Comparison of ENCODE assay signal across 10 cellular contexts in genomic region chr11:2912498-2912897, GRCh38. TPM values are rescaled to one million over a fixed set of nuclear protein-coding genes. Genes with fewer than 3 reads are reported as not detected.
DNase-seq lines count a peak whose midpoint lies in the region; ATAC-seq, FAIRE-seq and TF ChIP-seq lines count a peak whose summit lies in the region.
"Had no signal": no experiment of that assay in that cellular context is flagged by ENCODE, and none has a peak within 500 bp of the region (broad histone marks: within the 10 kb centered on the region; RNA-seq: fewer than 3 reads in every experiment).

No MANE protein-coding gene starts in this region.

- H3K36me3 Mint-ChIP-seq in neural progenitor cell = no peaks in the 10 kb centered on the region

- no peak overlapping the region for H3K27ac ChIP-seq in DND-41 (ENCODE audit: low read length)
- peak overlapping the region; percentile 82 to 93 (median 87) for H3K27ac ChIP-seq in pancreas
- no peak overlapping the region for H3K27ac ChIP-seq in neural progenitor cell

- no peak for FAIRE-seq in pancreas (lab: Jason Lieb, UNC)

- H3K36me3 ChIP-seq in DND-41 (ENCODE audit: insufficient read depth, low read length) (no peaks in the 10 kb centered on the region), NT2/D1 (ENCODE audit: insufficient read depth, insufficient read length, low read length) (no peaks in the 10 kb centered on the region), pancreas (no peaks in the 10 kb centered on the region), neural progenitor cell (no peaks in the 10 kb centered on the region)

- no peaks in the 10 kb centered on the region for H3F3A ChIP-seq in neural progenitor cell (ENCODE audit: low read depth)

- no peak overlapping the region for H3K4me3 Mint-ChIP-seq in neural progenitor cell

- peaks cover 13% of the 10 kb centered on the region for H4K20me1 ChIP-seq in DND-41 (ENCODE audit: insufficient read depth, low read length)
- no peaks in the 10 kb centered on the region for H4K20me1 ChIP-seq in neural progenitor cell (ENCODE audit: low read depth)

- DNase-seq in DND-41 (no peak), NT2/D1 (ENCODE audit: low read depth, low spot score) (no peak), pancreas (peak; percentile 90 to 98 (median 94)), NCI-H1417 (lab: John Stamatoyannopoulos, UW) (no peak), neural progenitor cell (ENCODE audit: low spot score) (no peak)
- no peak for DNase-seq in activated T-cell treated with anti-CD3 and anti-CD28 coated beads, Interleukin-2, amount 50 U/mL, for 48 hours
- no peak for DNase-seq in activated CD4-positive, alpha-beta T cell treated with anti-CD3 and anti-CD28 coated beads, Interleukin-2, amount 50 U/mL, for 1 hour
- DNase-seq: activated CD4-positive, CD25-positive, alpha-beta regulatory T cell treated with anti-CD3 and anti-CD28 coated beads, Interleukin-2, amount 50 U/mL, for 72 hours; head of caudate nucleus had no signal

- H3K9me3 ChIP-seq in DND-41 (ENCODE audit: insufficient read depth, low read length, severe bottlenecking) (no peaks in the 10 kb centered on the region), NT2/D1 (ENCODE audit: insufficient read depth, low read length) (0 out of 2 replicates have a peak, but pooled peaks cover 1% of the 10 kb centered on the region), pancreas (no peaks in the 10 kb centered on the region), neural progenitor cell (ENCODE audit: low read depth) (no peaks in the 10 kb centered on the region)

- TF ChIP-seq CTCF in DND-41 (IDR thresholded peaks at IDR 0.05; ENCODE audit: borderline replicate concordance, extremely low read depth, low read length, poor library complexity, severe bottlenecking) = no peak
- no peak for TF ChIP-seq CTCF in pancreas (IDR thresholded peaks at IDR 0.05)
- no peak for TF ChIP-seq CTCF in neural progenitor cell (IDR thresholded peaks at IDR 0.05)

- WGBS in pancreas, 2 donors = 0 to 18% methylated on average over 4 to 5 of the region's 5 CpGs

- H3K4me1 ChIP-seq in DND-41 (ENCODE audit: insufficient read depth, low read length) (no peaks in the 10 kb centered on the region), NT2/D1 (ENCODE audit: insufficient read depth, insufficient read length) (peaks cover 27% of the 10 kb centered on the region), pancreas (peaks cover 22 to 28% (median 23%) of the 10 kb centered on the region in 3 donors), neural progenitor cell (no peaks in the 10 kb centered on the region)

- intact Hi-C loops in pancreas (cut with DNase I) = no loop called here

- peaks cover 9% of the 10 kb centered on the region for H3K4me1 Mint-ChIP-seq in neural progenitor cell

- H3K27me3 Mint-ChIP-seq in neural progenitor cell (ENCODE audit: insufficient read depth, low read depth) = peaks cover 2% of the 10 kb centered on the region

- H3K9ac ChIP-seq in DND-41 (ENCODE audit: low read depth, low read length) = no peak overlapping the region
- peak overlapping the region; percentile 66 for H3K9ac ChIP-seq in NT2/D1 (ENCODE audit: insufficient read length, low read depth)
- no peak overlapping the region for H3K9ac ChIP-seq in neural progenitor cell

- H2AFZ ChIP-seq in DND-41 (ENCODE audit: low read depth, low read length) (no peak overlapping the region), neural progenitor cell (replicated peaks) (no peak overlapping the region)

- no peak overlapping the region for H3K27ac Mint-ChIP-seq in neural progenitor cell

- H3K4me2 ChIP-seq in DND-41 (ENCODE audit: insufficient read depth, low read length) (no peak overlapping the region), neural progenitor cell (no peak overlapping the region)

- H3K79me2 ChIP-seq in DND-41 (ENCODE audit: insufficient read depth, low read length) = no peaks in the 10 kb centered on the region
- H3K79me2 ChIP-seq in neural progenitor cell (ENCODE audit: low read depth) = no peaks in the 10 kb centered on the region

- ATAC-seq in DND-41 (ENCODE audit: insufficient read depth, low read depth) (peak; percentile 44; the same call in 2 of the 3 replicates), esophagus mucosa (peak; percentile 95), pancreas (peak; percentile 90 to 94 (median 92))

- no peaks in the 10 kb centered on the region for H3K9me3 Mint-ChIP-seq in neural progenitor cell

- H3K27me3 ChIP-seq in DND-41 (ENCODE audit: insufficient read depth, low read length, poor library complexity) (no peaks in the 10 kb centered on the region), NT2/D1 (ENCODE audit: insufficient read depth, insufficient read length) (no peaks in the 10 kb centered on the region), pancreas (no peaks in the 10 kb centered on the region), neural progenitor cell (no peaks in the 10 kb centered on the region)

- H3K4me3 ChIP-seq in DND-41 (ENCODE audit: low read depth in 1 of 2, low read length in 2 of 2) (no peak overlapping the region), NT2/D1 (ENCODE audit: insufficient read length, low read depth) (no peak overlapping the region), pancreas (no peak overlapping the region), neural progenitor cell (no peak overlapping the region)

RNA-seq across cellular contexts. Expression of gene PHLDA2, which starts 16.7 kb away (rescaled TPM):
- total RNA-seq in esophagus mucosa = 45.0 TPM
- 1 to 10 TPM in 4 of 6 donors, under 1 TPM in 2; 0.16 to 9.0 (median 2.1) TPM for total RNA-seq in pancreas
- 1 to 10 TPM; 2.6 to 5.9 TPM for polyA plus RNA-seq in pancreas
- not detected in 2 replicates for total RNA-seq in neural progenitor cell (ENCODE audit: low replicate concordance)

RNA-seq across cellular contexts. Expression of gene CDKN1C, which starts 26.9 kb away (rescaled TPM):
- total RNA-seq in esophagus mucosa (3.5 TPM), pancreas (10 to 100 TPM in 5 of 6 donors, 1 to 10 TPM in 1; 9.2 to 23.1 (median 19.2) TPM), neural progenitor cell (ENCODE audit: low replicate concordance) (47.8 and 49.3 TPM in 2 replicates)
- polyA plus RNA-seq in pancreas = 10 to 100 TPM; 36.1 to 71.4 TPM

Comparison
In these comparisons a context has a peak if more than half of its experiments do, and no peak if none do; other contexts are left out.
1. ATAC-seq: peak in every context shown above with its lines; median percentile 95 in esophagus mucosa; 92 in pancreas; 44 in DND-41.
2. DNase-seq: peak in pancreas (6 of 6); none in DND-41 (single experiment), NT2/D1 (single experiment), activated T-cell treated with anti-CD3 and anti-CD28 coated beads, Interleukin-2, amount 50 U/mL, for 48 hours (0 of 2), NCI-H1417 (0 of 3), activated CD4-positive, alpha-beta T cell treated with anti-CD3 and anti-CD28 coated beads, Interleukin-2, amount 50 U/mL, for 1 hour (single experiment) and neural progenitor cell (single experiment).
3. H3K27ac ChIP-seq: peak in pancreas (4 of 4); none in DND-41 (single experiment) and neural progenitor cell (single experiment).